In the genomic region with DNA sequence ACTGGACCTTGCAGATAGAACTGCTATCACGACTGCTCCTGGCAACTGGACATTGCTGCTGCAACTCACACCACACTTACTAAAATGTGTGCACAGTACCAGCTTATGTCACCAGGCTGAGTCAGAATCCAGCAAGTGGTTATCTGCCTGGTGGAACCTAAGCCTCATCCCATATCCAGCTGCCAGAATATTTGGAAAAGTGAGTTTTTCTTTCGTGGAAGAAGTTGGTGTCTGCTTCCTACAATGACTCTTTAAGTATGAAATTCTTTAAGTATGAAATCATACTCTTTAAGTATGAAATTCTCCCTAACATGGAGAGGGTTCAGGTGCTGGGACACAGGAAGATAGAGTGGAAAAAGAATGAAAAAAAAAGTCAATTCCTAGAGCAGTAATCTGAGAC, we compare ENCODE assay signal across 20 cellular contexts. TPM values are rescaled to one million over a fixed set of nuclear protein-coding genes. Genes with fewer than 3 reads are reported as not detected.
DNase-seq lines count a peak whose midpoint lies in the region; ATAC-seq and TF ChIP-seq lines count a peak whose summit lies in the region.
"Had no signal": no experiment of that assay in that cellular context is flagged by ENCODE, and none has a peak within 500 bp of the region (broad histone marks: within the 10 kb centered on the region; RNA-seq: fewer than 3 reads in every experiment).

No MANE protein-coding gene starts in this region.

- TF ChIP-seq CTCF in SK-N-SH (IDR thresholded peaks at IDR 0.05) (no peak), fibroblast of mammary gland (conservative IDR thresholded peaks at IDR 0.05; ENCODE audit: control insufficient read depth, insufficient read depth, low read depth, low read length) (no peak), smooth muscle cell (IDR thresholded peaks at IDR 0.05; ENCODE audit: borderline replicate concordance, insufficient read depth, poor library complexity, severe bottlenecking) (no peak)

- H3K27ac ChIP-seq in SK-N-SH (ENCODE audit: low read depth in 2 of 2, low read length in 1 of 2) (peak overlapping the region in 1 of 2 experiments; percentile 17; a peak in 2 of 4 replicates), smooth muscle cell (ENCODE audit: low read depth) (peak overlapping the region; percentile 43)
- H3K27ac ChIP-seq: 22Rv1, esophagus muscularis mucosa, right lobe of liver, upper lobe of right lung had no signal

- TF ChIP-seq EP300 in SK-N-SH (IDR thresholded peaks at IDR 0.05; ENCODE audit: borderline replicate concordance in 1 of 2, low read depth in 1 of 2, low read length in 1 of 2) = no peak

- H3K4me1 ChIP-seq in SK-N-SH (ENCODE audit: control insufficient read depth in 1 of 2, insufficient read depth in 2 of 2, low read depth in 1 of 2, low read length in 1 of 2) (peaks cover 0 to 6% of the 10 kb centered on the region in 2 experiments; a peak in 1 of 4 replicates), smooth muscle cell (ENCODE audit: low read depth) (no peaks in the 10 kb centered on the region)
- H3K4me1 ChIP-seq: right lobe of liver, upper lobe of right lung had no signal

- H3K36me3 ChIP-seq in SK-N-SH (replicated peaks in 1 of 2; ENCODE audit: control insufficient read depth in 1 of 2, insufficient read depth in 2 of 2, low read length in 1 of 2) = no peaks in the 10 kb centered on the region
- no peaks in the 10 kb centered on the region for H3K36me3 ChIP-seq in smooth muscle cell (ENCODE audit: low read depth)
- H3K36me3 ChIP-seq: esophagus muscularis mucosa, right lobe of liver, upper lobe of right lung had no signal

- H3K9me2 ChIP-seq in SK-N-SH = no peaks in the 10 kb centered on the region

- peak overlapping the region; percentile 17; the same call in 1 of the 2 replicates for H3K4me2 ChIP-seq in SK-N-SH
- H3K4me2 ChIP-seq in smooth muscle cell = no peak overlapping the region

- WGBS in SK-N-SH (ENCODE audit: low lambda C conversion rate) = 23% methylated on average over 2 of the region's 2 CpGs
- WGBS in smooth muscle cell (ENCODE audit: low lambda C conversion rate) = 22% methylated on average over 2 of the region's 2 CpGs

- H4K20me1 ChIP-seq in SK-N-SH (ENCODE audit: insufficient read depth) (no peaks in the 10 kb centered on the region), smooth muscle cell (ENCODE audit: low read depth) (no peaks in the 10 kb centered on the region)

- DNase-seq in DMS 273 (lab: John Stamatoyannopoulos, UW; ENCODE audit: unreplicated experiment) = peak; percentile 9
- DNase-seq in DMS 273 treated with DMSO at 0.1 percent for 48 hours (lab: John Stamatoyannopoulos, UW) = no peak
- no peak for DNase-seq in SK-N-SH
- DNase-seq in fibroblast of mammary gland (ENCODE audit: low read depth) = peak; percentile 68
- DNase-seq in smooth muscle cell (lab: John Stamatoyannopoulos, UW; ENCODE audit: unreplicated experiment) = no peak
- DNase-seq in retina = no peak
- DNase-seq in NCI-H345 treated with DMSO at 0.1 percent for 48 hours (lab: John Stamatoyannopoulos, UW; ENCODE audit: unreplicated experiment) = no peak
- DNase-seq: activated CD4-positive, alpha-beta T cell treated with anti-CD3 and anti-CD28 coated beads, Interleukin-2, amount 50 U/mL, for 1 hour; activated naive CD8-positive, alpha-beta T cell treated with anti-CD3 and anti-CD28 coated beads, Interleukin-2, amount 50 U/mL, for 24 hours; activated T-cell treated with anti-CD3 and anti-CD28 coated beads, Interleukin-2, amount 50 U/mL, for 1 hour; cortex of kidney; NCI-H1930; NCI-H69; right lobe of liver; RPMI8226; stimulated activated naive CD4-positive, alpha-beta T cell; upper lobe of right lung had no signal

- POLR2A ChIA-PET in SK-N-SH (lab: Yijun Ruan, JAX) = no interaction called here

- ATAC-seq in HG02970 (IDR thresholded peaks at IDR 0.05; ENCODE audit: low FRiP score, unreplicated experiment) = no peak
- ATAC-seq: activated naive CD8-positive, alpha-beta T cell treated with anti-CD3 and anti-CD28 coated beads, Interleukin-2, amount 50 U/mL, for 24 hours; upper lobe of right lung had no signal

- H3F3A ChIP-seq in SK-N-SH (replicated peaks; ENCODE audit: insufficient read depth) (no peaks in the 10 kb centered on the region), smooth muscle cell (ENCODE audit: low read depth) (peaks cover 3% of the 10 kb centered on the region)

- CTCF ChIA-PET in SK-N-SH (lab: Yijun Ruan, JAX) = no interaction called here

- H3K9me3 ChIP-seq in SK-N-SH = no peaks in the 10 kb centered on the region
- H3K9me3 ChIP-seq in smooth muscle cell (replicated peaks; ENCODE audit: low read depth) = no peaks in the 10 kb centered on the region
- H3K9me3 ChIP-seq: esophagus muscularis mucosa, right lobe of liver, upper lobe of right lung had no signal

- H3K9ac ChIP-seq in SK-N-SH (no peak overlapping the region), smooth muscle cell (ENCODE audit: low read depth) (no peak overlapping the region)

- H3K79me2 ChIP-seq in SK-N-SH (ENCODE audit: insufficient read depth) (no peaks in the 10 kb centered on the region), smooth muscle cell (ENCODE audit: low read depth) (no peaks in the 10 kb centered on the region)

- H3K27me3 ChIP-seq in SK-N-SH (ENCODE audit: insufficient read depth) (no peaks in the 10 kb centered on the region), smooth muscle cell (ENCODE audit: low read depth) (no peaks in the 10 kb centered on the region)
- H3K27me3 ChIP-seq: esophagus muscularis mucosa, right lobe of liver, upper lobe of right lung had no signal

- H3K4me3 ChIP-seq in SK-N-SH (ENCODE audit: low read depth in 2 of 2, low read length in 1 of 2) (no peak overlapping the region), fibroblast of mammary gland (ENCODE audit: control insufficient read depth, low read depth, low read length) (no peak overlapping the region), smooth muscle cell (no peak overlapping the region)
- H3K4me3 ChIP-seq: esophagus muscularis mucosa, right lobe of liver, upper lobe of right lung had no signal

- no peak for TF ChIP-seq RAD21 in SK-N-SH (IDR thresholded peaks at IDR 0.05; ENCODE audit: low read length)

- H2AFZ ChIP-seq in SK-N-SH (ENCODE audit: low read depth) = no peak overlapping the region
- H2AFZ ChIP-seq in smooth muscle cell (ENCODE audit: low read depth) = no peak overlapping the region

TF ChIP-seq in SK-N-SH, 30 proteins besides CTCF, POLR2A, EP300 and RAD21 (continues in another document):
- TF ChIP-seq, protein P1, sequence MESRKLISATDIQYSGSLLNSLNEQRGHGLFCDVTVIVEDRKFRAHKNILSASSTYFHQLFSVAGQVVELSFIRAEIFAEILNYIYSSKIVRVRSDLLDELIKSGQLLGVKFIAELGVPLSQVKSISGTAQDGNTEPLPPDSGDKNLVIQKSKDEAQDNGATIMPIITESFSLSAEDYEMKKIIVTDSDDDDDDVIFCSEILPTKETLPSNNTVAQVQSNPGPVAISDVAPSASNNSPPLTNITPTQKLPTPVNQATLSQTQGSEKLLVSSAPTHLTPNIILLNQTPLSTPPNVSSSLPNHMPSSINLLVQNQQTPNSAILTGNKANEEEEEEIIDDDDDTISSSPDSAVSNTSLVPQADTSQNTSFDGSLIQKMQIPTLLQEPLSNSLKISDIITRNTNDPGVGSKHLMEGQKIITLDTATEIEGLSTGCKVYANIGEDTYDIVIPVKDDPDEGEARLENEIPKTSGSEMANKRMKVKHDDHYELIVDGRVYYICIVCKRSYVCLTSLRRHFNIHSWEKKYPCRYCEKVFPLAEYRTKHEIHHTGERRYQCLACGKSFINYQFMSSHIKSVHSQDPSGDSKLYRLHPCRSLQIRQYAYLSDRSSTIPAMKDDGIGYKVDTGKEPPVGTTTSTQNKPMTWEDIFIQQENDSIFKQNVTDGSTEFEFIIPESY (IDR thresholded peaks at IDR 0.05; ENCODE audit: borderline replicate concordance, low read depth) = no peak
- TF ChIP-seq, protein P2, sequence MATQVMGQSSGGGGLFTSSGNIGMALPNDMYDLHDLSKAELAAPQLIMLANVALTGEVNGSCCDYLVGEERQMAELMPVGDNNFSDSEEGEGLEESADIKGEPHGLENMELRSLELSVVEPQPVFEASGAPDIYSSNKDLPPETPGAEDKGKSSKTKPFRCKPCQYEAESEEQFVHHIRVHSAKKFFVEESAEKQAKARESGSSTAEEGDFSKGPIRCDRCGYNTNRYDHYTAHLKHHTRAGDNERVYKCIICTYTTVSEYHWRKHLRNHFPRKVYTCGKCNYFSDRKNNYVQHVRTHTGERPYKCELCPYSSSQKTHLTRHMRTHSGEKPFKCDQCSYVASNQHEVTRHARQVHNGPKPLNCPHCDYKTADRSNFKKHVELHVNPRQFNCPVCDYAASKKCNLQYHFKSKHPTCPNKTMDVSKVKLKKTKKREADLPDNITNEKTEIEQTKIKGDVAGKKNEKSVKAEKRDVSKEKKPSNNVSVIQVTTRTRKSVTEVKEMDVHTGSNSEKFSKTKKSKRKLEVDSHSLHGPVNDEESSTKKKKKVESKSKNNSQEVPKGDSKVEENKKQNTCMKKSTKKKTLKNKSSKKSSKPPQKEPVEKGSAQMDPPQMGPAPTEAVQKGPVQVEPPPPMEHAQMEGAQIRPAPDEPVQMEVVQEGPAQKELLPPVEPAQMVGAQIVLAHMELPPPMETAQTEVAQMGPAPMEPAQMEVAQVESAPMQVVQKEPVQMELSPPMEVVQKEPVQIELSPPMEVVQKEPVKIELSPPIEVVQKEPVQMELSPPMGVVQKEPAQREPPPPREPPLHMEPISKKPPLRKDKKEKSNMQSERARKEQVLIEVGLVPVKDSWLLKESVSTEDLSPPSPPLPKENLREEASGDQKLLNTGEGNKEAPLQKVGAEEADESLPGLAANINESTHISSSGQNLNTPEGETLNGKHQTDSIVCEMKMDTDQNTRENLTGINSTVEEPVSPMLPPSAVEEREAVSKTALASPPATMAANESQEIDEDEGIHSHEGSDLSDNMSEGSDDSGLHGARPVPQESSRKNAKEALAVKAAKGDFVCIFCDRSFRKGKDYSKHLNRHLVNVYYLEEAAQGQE (IDR thresholded peaks at IDR 0.05; ENCODE audit: low read depth, low read length) = no peak
- TF ChIP-seq FOXJ3 (CRISPR knock-in tag; IDR thresholded peaks at IDR 0.05) (no peak), JUND (IDR thresholded peaks at IDR 0.05) (no peak; the same call in 1 of the 2 replicates), EZH2phosphoT487 (IDR thresholded peaks at IDR 0.05; ENCODE audit: borderline replicate concordance, low read depth) (no peak)

RNA-seq across cellular contexts. Expression of a gene that starts 16.4 kb away (rescaled TPM):
- polyA plus RNA-seq in SK-N-SH (2012; rRNA removed) (30.0 and 40.6 TPM in 2 replicates), smooth muscle cell (35.1 and 41.7 TPM in 2 replicates)
- polyA plus RNA-seq in SK-N-SH (2012; cell fraction: cytosol; rRNA removed) = 28.9 and 34.9 TPM in 2 replicates
- 25.1 and 27.9 TPM in 2 replicates for polyA plus RNA-seq in SK-N-SH (2012; cell fraction: nucleus; rRNA removed)
- 17.3 and 21.0 TPM in 2 replicates for total RNA-seq in smooth muscle cell

RNA-seq across cellular contexts. Expression of a gene that starts 22.4 kb away (rescaled TPM):
- polyA plus RNA-seq in SK-N-SH (2012; rRNA removed) = 46.8 and 52.8 TPM in 2 replicates
- 48.0 and 48.5 TPM in 2 replicates for polyA plus RNA-seq in SK-N-SH (2012; cell fraction: cytosol; rRNA removed)
- 26.3 and 37.4 TPM in 2 replicates for polyA plus RNA-seq in SK-N-SH (2012; cell fraction: nucleus; rRNA removed)
- total RNA-seq in smooth muscle cell = 48.8 and 63.4 TPM in 2 replicates
- 76.8 and 80.2 TPM in 2 replicates for polyA plus RNA-seq in smooth muscle cell

RNA-seq across cellular contexts. Expression of a gene that starts 30.9 kb away (rescaled TPM):
- not detected in 2 replicates for polyA plus RNA-seq in SK-N-SH (2012; rRNA removed)
- not detected in 2 replicates for polyA plus RNA-seq in SK-N-SH (2012; cell fraction: cytosol; rRNA removed)
- 0.02 TPM in 1 of 2 replicates, not detected in the other for polyA plus RNA-seq in SK-N-SH (2012; cell fraction: nucleus; rRNA removed)
- total RNA-seq in smooth muscle cell = 0.18 and 0.90 TPM in 2 replicates
- polyA plus RNA-seq in smooth muscle cell = 0.70 and 0.74 TPM in 2 replicates
- total RNA-seq: right lobe of liver had no signal

Comparison
In these comparisons a context has a peak if more than half of its experiments do, and no peak if none do; other contexts are left out.
1. DNase-seq: peak in DMS 273 (single experiment) and fibroblast of mammary gland (single experiment); none in DMS 273 treated with DMSO at 0.1 percent for 48 hours (single experiment), SK-N-SH (single experiment), smooth muscle cell (single experiment), retina (single experiment) and NCI-H345 treated with DMSO at 0.1 percent for 48 hours (single experiment).